In the genomic region with DNA sequence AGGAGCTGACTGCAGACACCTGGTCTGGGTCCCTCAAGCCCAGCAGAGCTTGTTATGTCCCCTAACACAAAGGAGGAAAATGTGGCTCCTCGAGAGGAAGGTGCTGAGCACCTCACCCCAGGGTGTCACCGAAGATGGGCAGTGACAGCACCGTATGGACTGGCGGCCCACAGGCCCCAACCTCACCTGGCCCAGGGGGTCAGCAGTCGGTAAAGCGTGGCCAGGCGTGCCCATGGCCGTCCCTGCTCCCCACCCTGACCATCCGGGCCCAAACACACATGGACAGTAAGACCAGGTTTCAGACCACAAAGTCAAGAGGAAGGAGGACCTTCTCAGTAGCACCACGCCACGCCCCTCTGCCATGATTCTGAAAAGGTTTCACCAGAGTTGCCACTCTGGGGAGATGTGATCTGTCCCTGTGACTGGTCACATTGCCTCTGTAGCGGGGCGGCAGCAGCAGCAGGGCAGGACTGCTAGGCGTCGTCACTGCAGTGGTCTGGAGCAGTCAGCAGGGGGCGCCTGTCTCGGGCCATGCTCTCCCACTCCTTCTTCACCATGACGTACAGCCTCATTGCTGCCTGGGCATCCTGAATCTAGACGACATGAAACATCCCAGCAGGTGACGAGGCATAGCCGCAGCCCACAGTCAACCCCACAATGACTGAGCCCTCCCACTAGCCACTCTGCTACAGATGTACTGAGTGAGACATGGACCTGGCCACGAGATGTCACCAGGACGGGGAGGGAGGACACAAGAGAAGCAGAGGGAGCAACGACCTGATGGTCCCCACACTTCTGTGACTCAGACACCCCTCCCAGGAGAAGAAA, we compare ENCODE assay signal across 8 cellular contexts. TPM values are rescaled to one million over a fixed set of nuclear protein-coding genes. Genes with fewer than 3 reads are reported as not detected.
DNase-seq lines count a peak whose midpoint lies in the region; ATAC-seq and TF ChIP-seq lines count a peak whose summit lies in the region.

No MANE protein-coding gene starts in this region.

- H3K27me3 ChIP-seq in Karpas-422 (ENCODE audit: low read length) (no peaks in the 10 kb centered on the region), suprapubic skin (no peaks in the 10 kb centered on the region)

- H3K27ac ChIP-seq in Karpas-422 (ENCODE audit: low read length) (no peak overlapping the region), suprapubic skin (no peak overlapping the region)

- peak; percentile 45 to 59 for DNase-seq in NCI-H524 (lab: John Stamatoyannopoulos, UW)
- no peak for DNase-seq in NCI-H524 treated with DMSO at 0.1 percent for 48 hours (lab: John Stamatoyannopoulos, UW)
- peak; percentile 92 for DNase-seq in Karpas-422
- DNase-seq in SIG-M5 treated with dmso at 0.1 percent for 504 hours (lab: John Stamatoyannopoulos, UW; ENCODE audit: unreplicated experiment) = peak; percentile 71
- peak; percentile 92 for DNase-seq in activated effector memory CD4-positive, alpha-beta T cell treated with anti-CD3 and anti-CD28 coated beads, Interleukin-2, amount 50 U/mL, for 16 hours
- peak; percentile 63 to 88 for DNase-seq in foreskin fibroblast
- peak; percentile 58 for DNase-seq in omental fat pad (ENCODE audit: low spot score)
- peak in 1 of 2 donors; percentile 80 for DNase-seq in suprapubic skin (ENCODE audit: low spot score in 2 of 2)

- no peaks in the 10 kb centered on the region for H3K4me1 ChIP-seq in Karpas-422 (ENCODE audit: low read length)
- H3K4me1 ChIP-seq in suprapubic skin = no peaks in the 10 kb centered on the region

- TF ChIP-seq CTCF in foreskin fibroblast (IDR thresholded peaks at IDR 0.05; ENCODE audit: low read depth, low read length) = peak; percentile 95
- TF ChIP-seq CTCF in omental fat pad (IDR thresholded peaks at IDR 0.05) = peak in 2 of 3 donors; percentile 5 to 84
- peak; percentile 86 to 92 for TF ChIP-seq CTCF in suprapubic skin (IDR thresholded peaks at IDR 0.05)

- H3K36me3 ChIP-seq in Karpas-422 (ENCODE audit: insufficient read depth, low read length) (peaks cover 23% of the 10 kb centered on the region), suprapubic skin (peaks cover 72% of the 10 kb centered on the region)

- H3K4me2 ChIP-seq in Karpas-422 (ENCODE audit: low read depth, low read length, poor library complexity, severe bottlenecking) = no peak overlapping the region

- no peak for TF ChIP-seq POLR2A in suprapubic skin (IDR thresholded peaks at IDR 0.05)

- ATAC-seq in omental fat pad (ENCODE audit: low FRiP score) = peak; percentile 74

- H3K4me3 ChIP-seq in Karpas-422 (ENCODE audit: low read length) = no peak overlapping the region
- no peak overlapping the region for H3K4me3 ChIP-seq in foreskin fibroblast (ENCODE audit: low read depth in 1 of 2, low read length in 2 of 2)
- H3K4me3 ChIP-seq in suprapubic skin = no peak overlapping the region

- no peak overlapping the region for H2AFZ ChIP-seq in Karpas-422 (ENCODE audit: low read length)

- TF ChIP-seq EP300 in suprapubic skin (IDR thresholded peaks at IDR 0.05) = no peak

- H3K79me2 ChIP-seq in Karpas-422 (ENCODE audit: low read length) = no peaks in the 10 kb centered on the region

- 75% methylated on average over 13 of the region's 24 CpGs for WGBS in suprapubic skin

- H3K9ac ChIP-seq in Karpas-422 (ENCODE audit: low read length) = no peak overlapping the region

- H3K9me2 ChIP-seq in Karpas-422 (replicated peaks; ENCODE audit: insufficient read depth, low read length) = no peaks in the 10 kb centered on the region

- peaks cover 17% of the 10 kb centered on the region; the same call in 1 of the 2 replicates for H4K20me1 ChIP-seq in Karpas-422 (ENCODE audit: insufficient read depth, low read depth, low read length)

- no peaks in the 10 kb centered on the region for H3K9me3 ChIP-seq in Karpas-422 (ENCODE audit: low read length)
- H3K9me3 ChIP-seq in suprapubic skin = no peaks in the 10 kb centered on the region

RNA-seq across cellular contexts. Expression of a gene that starts 11.1 kb away (rescaled TPM):
- total RNA-seq in Karpas-422 (2014; rRNA removed; shearing (Covaris generic); ENCODE audit: low replicate concordance) = 10.5 and 41.9 TPM in 2 replicates
- total RNA-seq in omental fat pad (10 to 100 TPM; 11.5 to 18.1 (median 15.4) TPM), suprapubic skin (10 to 100 TPM; 20.9 to 28.3 (median 22.2) TPM)

RNA-seq across cellular contexts. Expression of a gene that starts 15.5 kb away (rescaled TPM):
- total RNA-seq in Karpas-422 (2014; rRNA removed; shearing (Covaris generic); ENCODE audit: low replicate concordance) = 0.34 and 1.3 TPM in 2 replicates
- total RNA-seq in omental fat pad (1 to 10 TPM; 1.1 to 3.0 (median 1.2) TPM), suprapubic skin (1 to 10 TPM; 1.2 to 3.3 (median 1.6) TPM)

RNA-seq across cellular contexts. Expression of a gene that starts 30.5 kb away (rescaled TPM):
- 0.93 and 0.97 TPM in 2 replicates for total RNA-seq in Karpas-422 (2014; rRNA removed; shearing (Covaris generic); ENCODE audit: low replicate concordance)
- total RNA-seq in omental fat pad (not detected), suprapubic skin (1 to 10 TPM in 3 of 4 donors, not detected in 1; 1.8 to 4.2 (median 2.3) TPM)

RNA-seq across cellular contexts. Expression of a gene that starts 30.8 kb away (rescaled TPM):
- 81.1 and 84.1 TPM in 2 replicates for total RNA-seq in Karpas-422 (2014; rRNA removed; shearing (Covaris generic); ENCODE audit: low replicate concordance)
- total RNA-seq in omental fat pad (100 to 1,000 TPM; 141 to 266 (median 230) TPM), suprapubic skin (100 to 1,000 TPM in 3 of 4 donors, 10 to 100 TPM in 1; 71.7 to 136 (median 118) TPM)

RNA-seq across cellular contexts. Expression of a gene that starts 50.3 kb away (rescaled TPM):
- total RNA-seq in Karpas-422 (2014; rRNA removed; shearing (Covaris generic); ENCODE audit: low replicate concordance) = 20.0 and 52.9 TPM in 2 replicates
- total RNA-seq in omental fat pad (10 to 100 TPM in 3 of 4 donors, 1 to 10 TPM in 1; 8.4 to 25.5 (median 13.4) TPM), suprapubic skin (10 to 100 TPM; 15.3 to 42.3 (median 31.2) TPM)

Comparison
In these comparisons a context has a peak if more than half of its experiments do, and no peak if none do; other contexts are left out.
1. CTCF ChIP-seq: peak in every context shown above with its lines; median percentile 95 in foreskin fibroblast; 89 in suprapubic skin; 44 in omental fat pad.